ENCODE assay signal across 7 cellular contexts in the genomic region with DNA sequence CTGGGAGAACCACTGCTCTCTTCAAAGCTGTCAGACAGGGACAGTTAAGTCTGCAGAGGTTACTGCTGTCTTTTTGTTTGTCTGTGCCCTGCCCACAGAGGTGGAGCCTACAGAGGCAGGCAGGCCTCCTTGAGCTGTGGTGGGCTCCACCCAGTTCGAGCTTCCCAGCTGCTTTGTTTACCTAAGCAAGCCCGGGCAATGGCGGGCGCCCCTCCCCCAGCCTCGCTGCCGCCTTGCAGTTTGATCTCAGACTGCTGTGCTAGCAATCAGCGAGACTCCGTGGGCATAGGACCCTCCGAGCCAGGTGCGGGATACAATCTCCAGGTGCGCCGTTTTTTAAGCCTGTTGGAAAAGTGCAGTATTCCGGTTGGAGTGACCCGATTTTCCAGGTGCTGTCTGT. TPM values are rescaled to one million over a fixed set of nuclear protein-coding genes. Genes with fewer than 3 reads are reported as not detected.
"Had no signal": no experiment of that assay in that cellular context is flagged by ENCODE, and none has a peak within 500 bp of the region (broad histone marks: within the 10 kb centered on the region; RNA-seq: fewer than 3 reads in every experiment).

No MANE protein-coding gene starts in this region.

RNA-seq across cellular contexts. Expression of a gene that starts 40.3 kb away (rescaled TPM):
- total RNA-seq: GM23248, H4, H7, HFFc6, HT1080, IMR-90, K562 had no signal
- polyA plus RNA-seq: GM23248, IMR-90 had no signal
